In the genomic region with DNA sequence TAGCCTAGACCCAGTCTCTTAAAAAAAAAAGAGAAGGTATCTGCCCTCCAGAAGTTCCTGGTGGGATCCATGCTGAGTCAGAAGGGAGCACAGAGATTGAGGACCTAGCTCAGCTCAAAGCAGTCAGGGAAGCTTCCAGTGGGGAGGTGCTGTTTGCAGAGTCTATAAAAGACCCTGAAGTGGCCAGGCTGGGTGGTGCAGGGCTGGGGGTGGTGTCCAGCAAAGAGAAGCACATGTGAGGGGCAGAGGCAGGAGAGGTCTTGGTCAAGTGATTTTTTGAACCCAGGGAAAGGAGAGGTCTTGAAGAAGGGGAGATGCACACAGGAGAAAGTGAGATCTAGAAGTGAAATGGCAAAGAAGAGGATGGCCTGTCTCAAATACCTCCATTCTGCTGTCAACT, we compare ENCODE assay signal across 36 cellular contexts.
"Had no signal": no experiment of that assay in that cellular context is flagged by ENCODE, and none has a peak within 500 bp of the region (broad histone marks: within the 10 kb centered on the region; RNA-seq: fewer than 3 reads in every experiment).

No MANE protein-coding gene starts in this region.

- H3K27me3 ChIP-seq: ascending aorta had no signal

- H3K27ac ChIP-seq: ascending aorta, cardiac muscle cell, VCaP had no signal

- ATAC-seq: activated CD8-positive, alpha-beta T cell treated with anti-CD3 and anti-CD28 coated beads for 36 hours; activated naive CD4-positive, alpha-beta T cell treated with anti-CD3 and anti-CD28 coated beads, Interleukin-2, amount 50 U/mL, for 72 hours; activated T-cell treated with anti-CD3 and anti-CD28 coated beads, Interleukin-2, amount 50 U/mL, for 4 hours; activated T-cell treated with anti-CD3 and anti-CD28 coated beads, Interleukin-2, amount 50 U/mL, for 72 hours; activated T-helper 17 cell treated with anti-CD3 and anti-CD28 coated beads, Interleukin-2, amount 50 U/mL, for 72 hours had no signal

- DNase-seq: activated B cell treated with CpG ODN at 0.5 μM for 24 hours; activated CD4-positive, alpha-beta memory T cell treated with anti-CD3 and anti-CD28 coated beads for 36 hours; activated CD4-positive, alpha-beta T cell treated with anti-CD3 and anti-CD28 coated beads for 4 hours; activated CD4-positive, alpha-beta T cell treated with anti-CD3 and anti-CD28 coated beads, Interleukin-2, amount 10 ng/mL, durations not matched to agents 24 days and 14 days; activated CD4-positive, alpha-beta T cell treated with anti-CD3 and anti-CD28 coated beads, Interleukin-2, amount 50 U/mL, for 1 hour; activated CD4-positive, alpha-beta T cell treated with anti-CD3 and anti-CD28 coated beads, Interleukin-2, amount 50 U/mL, for 4 hours; activated CD4-positive, CD25-positive, alpha-beta regulatory T cell treated with anti-CD3 and anti-CD28 coated beads, Interleukin-2, amount 50 U/mL, for 72 hours; activated CD8-positive, alpha-beta memory T cell treated with anti-CD3 and anti-CD28 coated beads, Interleukin-2, amount 50 U/mL, for 4 hours; activated CD8-positive, alpha-beta T cell treated with anti-CD3 and anti-CD28 coated beads for 36 hours; activated effector memory CD4-positive, alpha-beta T cell treated with anti-CD3 and anti-CD28 coated beads, Interleukin-2, amount 50 U/mL, for 16 hours; activated gamma-delta T cell treated with Interleukin-2 at 50 U/mL for 16 hours; activated naive CD4-positive, alpha-beta T cell; activated naive CD4-positive, alpha-beta T cell treated with anti-CD3 and anti-CD28 coated beads for 36 hours; activated naive CD4-positive, alpha-beta T cell treated with anti-CD3 and anti-CD28 coated beads, Interleukin-2, amount 50 U/mL, for 16 hours; activated naive CD8-positive, alpha-beta T cell treated with anti-CD3 and anti-CD28 coated beads for 36 hours; activated T-cell treated with anti-CD3 and anti-CD28 coated beads for 4 hours; activated T-cell treated with anti-CD3 and anti-CD28 coated beads, Interleukin-2, amount 50 U/mL, for 1 hour; activated T-cell treated with anti-CD3 and anti-CD28 coated beads, Interleukin-2, amount 50 U/mL, for 4 hours; activated T-cell treated with anti-CD3 and anti-CD28 coated beads, Interleukin-2, amount 50 U/mL, for 72 hours; amygdala; anterior cingulate cortex; caudate nucleus; SW 1271; T-helper 1 cell; T-helper 2 cell; T-helper 9 cell had no signal

- H3K4me1 ChIP-seq: ascending aorta had no signal

- H3K4me3 Mint-ChIP-seq: activated B cell treated with CpG ODN at 0.5 μM for 24 hours; activated CD4-positive, alpha-beta memory T cell treated with anti-CD3 and anti-CD28 coated beads for 36 hours; activated CD4-positive, alpha-beta T cell treated with anti-CD3 and anti-CD28 coated beads, Interleukin-2, amount 10 ng/mL, durations not matched to agents 24 days and 14 days; activated CD8-positive, alpha-beta T cell treated with anti-CD3 and anti-CD28 coated beads for 36 hours; activated naive CD4-positive, alpha-beta T cell treated with anti-CD3 and anti-CD28 coated beads for 36 hours; activated naive CD8-positive, alpha-beta T cell treated with anti-CD3 and anti-CD28 coated beads for 36 hours; activated T-cell treated with anti-CD3 and anti-CD28 coated beads, Interleukin-2, amount 50 U/mL, for 4 hours; activated T-cell treated with anti-CD3 and anti-CD28 coated beads, Interleukin-2, amount 50 U/mL, for 72 hours; activated T-helper 1 cell treated with anti-CD3 and anti-CD28 coated beads, Interleukin-12 subunit alpha, Interleukin-12 subunit beta, Interleukin-2, Interleukin-4 antibody, amounts not matched to agents 30 ng/mL and 10 ng/mL and 1 ng/mL, durations not matched to agents 14 hours and 24 hours and 36 hours; activated T-helper 17 cell treated with anti-CD3 and anti-CD28 coated beads, Interleukin-2, amount 50 U/mL, for 72 hours; brain; central memory CD8-positive, alpha-beta T cell; T-helper 1 cell treated with Interleukin-12 subunit alpha and Interleukin-12 subunit beta and Interleukin-4 antibody, amounts not matched to agents 30 μg/mL and 1 μg/mL, for 36 hours; T-helper 2 cell treated with Interferon-gamma antibody and Interleukin-4, amounts not matched to agents 5 μg/mL and 100 μg/mL, for 36 hours had no signal

- H3K27ac Mint-ChIP-seq: activated B cell treated with CpG ODN at 0.5 μM for 24 hours; activated CD4-positive, alpha-beta memory T cell treated with anti-CD3 and anti-CD28 coated beads for 36 hours; activated CD4-positive, alpha-beta T cell treated with anti-CD3 and anti-CD28 coated beads, Interleukin-2, amount 10 ng/mL, durations not matched to agents 24 days and 14 days; activated CD8-positive, alpha-beta T cell treated with anti-CD3 and anti-CD28 coated beads for 36 hours; activated naive CD4-positive, alpha-beta T cell treated with anti-CD3 and anti-CD28 coated beads for 36 hours; activated naive CD4-positive, alpha-beta T cell treated with anti-CD3 and anti-CD28 coated beads, Interleukin-2, amount 50 U/mL, for 72 hours; activated naive CD8-positive, alpha-beta T cell treated with anti-CD3 and anti-CD28 coated beads for 36 hours; activated T-cell treated with anti-CD3 and anti-CD28 coated beads, Interleukin-2, amount 50 U/mL, for 72 hours; activated T-helper 1 cell treated with anti-CD3 and anti-CD28 coated beads, Interleukin-12 subunit alpha, Interleukin-12 subunit beta, Interleukin-2, Interleukin-4 antibody, amounts not matched to agents 30 ng/mL and 10 ng/mL and 1 ng/mL, durations not matched to agents 14 hours and 24 hours and 36 hours; activated T-helper 17 cell treated with anti-CD3 and anti-CD28 coated beads, Interleukin-2, amount 50 U/mL, for 72 hours; brain; T-helper 1 cell treated with Interleukin-12 subunit alpha and Interleukin-12 subunit beta and Interleukin-4 antibody, amounts not matched to agents 30 μg/mL and 1 μg/mL, for 36 hours; T-helper 2 cell treated with Interferon-gamma antibody and Interleukin-4, amounts not matched to agents 5 μg/mL and 100 μg/mL, for 36 hours had no signal

- H3K36me3 ChIP-seq: ascending aorta, cardiac muscle cell had no signal

- H3K4me1 Mint-ChIP-seq: activated B cell treated with CpG ODN at 0.5 μM for 24 hours had no signal

- H3K9me3 Mint-ChIP-seq: activated B cell treated with CpG ODN at 0.5 μM for 24 hours; activated CD4-positive, alpha-beta memory T cell treated with anti-CD3 and anti-CD28 coated beads for 36 hours; activated CD4-positive, alpha-beta T cell treated with anti-CD3 and anti-CD28 coated beads, Interleukin-2, amount 10 ng/mL, durations not matched to agents 24 days and 14 days; activated CD8-positive, alpha-beta T cell treated with anti-CD3 and anti-CD28 coated beads for 36 hours; activated naive CD4-positive, alpha-beta T cell treated with anti-CD3 and anti-CD28 coated beads for 36 hours; activated naive CD8-positive, alpha-beta T cell treated with anti-CD3 and anti-CD28 coated beads for 36 hours; activated T-cell treated with anti-CD3 and anti-CD28 coated beads, Interleukin-2, amount 50 U/mL, for 4 hours; activated T-cell treated with anti-CD3 and anti-CD28 coated beads, Interleukin-2, amount 50 U/mL, for 72 hours; activated T-helper 1 cell treated with anti-CD3 and anti-CD28 coated beads, Interleukin-12 subunit alpha, Interleukin-12 subunit beta, Interleukin-2, Interleukin-4 antibody, amounts not matched to agents 30 ng/mL and 10 ng/mL and 1 ng/mL, durations not matched to agents 14 hours and 24 hours and 36 hours; activated T-helper 17 cell treated with anti-CD3 and anti-CD28 coated beads, Interleukin-2, amount 50 U/mL, for 72 hours; brain; central memory CD8-positive, alpha-beta T cell; T-helper 1 cell treated with Interleukin-12 subunit alpha and Interleukin-12 subunit beta and Interleukin-4 antibody, amounts not matched to agents 30 μg/mL and 1 μg/mL, for 36 hours; T-helper 2 cell treated with Interferon-gamma antibody and Interleukin-4, amounts not matched to agents 5 μg/mL and 100 μg/mL, for 36 hours had no signal

- H3K27me3 Mint-ChIP-seq: activated CD4-positive, alpha-beta T cell treated with anti-CD3 and anti-CD28 coated beads, Interleukin-2, amount 10 ng/mL, durations not matched to agents 24 days and 14 days had no signal

- H3K36me3 Mint-ChIP-seq: activated CD4-positive, alpha-beta memory T cell treated with anti-CD3 and anti-CD28 coated beads for 36 hours; activated naive CD4-positive, alpha-beta T cell treated with anti-CD3 and anti-CD28 coated beads, Interleukin-2, amount 50 U/mL, for 72 hours; activated naive CD8-positive, alpha-beta T cell treated with anti-CD3 and anti-CD28 coated beads for 36 hours; brain had no signal

- H3K4me3 ChIP-seq: ascending aorta, cardiac muscle cell had no signal

- H3K9me3 ChIP-seq: ascending aorta had no signal
